ENCODE assay signal across 8 cellular contexts in genomic region chr2:65056215-65056989, GRCh38. TPM values are rescaled to one million over a fixed set of nuclear protein-coding genes. Genes with fewer than 3 reads are reported as not detected.
DNase-seq lines count a peak whose midpoint lies in the region; ATAC-seq and TF ChIP-seq lines count a peak whose summit lies in the region.

Gene CEP68 (plus strand): TSS chr2:65056416. CDS start chr2:65069445, 13,029 bp downstream.

- H3K4me1 Mint-ChIP-seq in activated naive CD8-positive, alpha-beta T cell treated with anti-CD3 and anti-CD28 coated beads for 36 hours = peaks cover 52% of the 10 kb centered on the region
- H3K4me1 Mint-ChIP-seq in glutamatergic neuron (ENCODE audit: low read depth, unreplicated experiment) = peaks cover 23% of the 10 kb centered on the region

- H3K4me3 Mint-ChIP-seq in activated naive CD8-positive, alpha-beta T cell treated with anti-CD3 and anti-CD28 coated beads for 36 hours = peak within 1 kb of the TSS; percentile 93
- peak within 1 kb of the TSS; percentile 100 for H3K4me3 Mint-ChIP-seq in glutamatergic neuron (ENCODE audit: unreplicated experiment)

- TF ChIP-seq POLR2A in GM10847 (IDR thresholded peaks at IDR 0.05; ENCODE audit: extremely low read depth, insufficient read length) = peak; percentile 68

- H3K9me3 Mint-ChIP-seq in activated naive CD8-positive, alpha-beta T cell treated with anti-CD3 and anti-CD28 coated beads for 36 hours = no peaks in the 10 kb centered on the region
- peaks cover 5% of the 10 kb centered on the region for H3K9me3 Mint-ChIP-seq in glutamatergic neuron (ENCODE audit: unreplicated experiment)

- H3K27ac ChIP-seq in temporal lobe (ENCODE audit: low read depth, low read length) = peak within 1 kb of the TSS; percentile 77

- TF ChIP-seq CTCF in glutamatergic neuron (IDR thresholded peaks at IDR 0.05; ENCODE audit: partially characterized antibody, unreplicated experiment) = no peak
- TF ChIP-seq CTCF in omental fat pad (IDR thresholded peaks at IDR 0.05) = no peak

- ATAC-seq in HG02642 (IDR thresholded peaks at IDR 0.05; ENCODE audit: poor library complexity, unreplicated experiment) (peak; percentile 90), omental fat pad (ENCODE audit: low FRiP score) (peak; percentile 98)

- DNase-seq in NCI-H1105 (lab: John Stamatoyannopoulos, UW) (peak; percentile 96), SKM-1 (lab: John Stamatoyannopoulos, UW; ENCODE audit: unreplicated experiment) (peak; percentile 94), glutamatergic neuron (peak; percentile 98), omental fat pad (ENCODE audit: low spot score) (peak; percentile 88)
- DNase-seq in activated naive CD8-positive, alpha-beta T cell treated with anti-CD3 and anti-CD28 coated beads for 36 hours = peak; percentile 94

- H3K27me3 Mint-ChIP-seq in activated naive CD8-positive, alpha-beta T cell treated with anti-CD3 and anti-CD28 coated beads for 36 hours = no peaks in the 10 kb centered on the region
- peaks cover 4% of the 10 kb centered on the region for H3K27me3 Mint-ChIP-seq in glutamatergic neuron (ENCODE audit: unreplicated experiment)

- H3K27ac Mint-ChIP-seq in activated naive CD8-positive, alpha-beta T cell treated with anti-CD3 and anti-CD28 coated beads for 36 hours = peak within 1 kb of the TSS; percentile 85
- peak within 1 kb of the TSS; percentile 99 for H3K27ac Mint-ChIP-seq in glutamatergic neuron (ENCODE audit: unreplicated experiment)

- H3K36me3 Mint-ChIP-seq in activated naive CD8-positive, alpha-beta T cell treated with anti-CD3 and anti-CD28 coated beads for 36 hours = no peaks in the 10 kb centered on the region
- no peaks in the 10 kb centered on the region for H3K36me3 Mint-ChIP-seq in glutamatergic neuron (ENCODE audit: unreplicated experiment)

RNA-seq across cellular contexts. Expression of gene CEP68, which starts in this region (rescaled TPM):
- 1 to 10 TPM; 4.0 TPM for total RNA-seq in activated naive CD8-positive, alpha-beta T cell treated with anti-CD3 and anti-CD28 coated beads for 36 hours
- 38.3 TPM for total RNA-seq in glutamatergic neuron (ENCODE audit: unreplicated experiment)
- 10 to 100 TPM in 3 of 4 donors, 1 to 10 TPM in 1; 9.7 to 67.3 (median 21.3) TPM for total RNA-seq in omental fat pad
- 48.2 TPM for total RNA-seq in temporal lobe

Comparison
In these comparisons a context has a peak if more than half of its experiments do, and no peak if none do; other contexts are left out.
1. Peak in every context shown above with its lines: DNase-seq, ATAC-seq and H3K27ac ChIP-seq.